Comparison of ENCODE assay signal across 10 cellular contexts in the genomic region with DNA sequence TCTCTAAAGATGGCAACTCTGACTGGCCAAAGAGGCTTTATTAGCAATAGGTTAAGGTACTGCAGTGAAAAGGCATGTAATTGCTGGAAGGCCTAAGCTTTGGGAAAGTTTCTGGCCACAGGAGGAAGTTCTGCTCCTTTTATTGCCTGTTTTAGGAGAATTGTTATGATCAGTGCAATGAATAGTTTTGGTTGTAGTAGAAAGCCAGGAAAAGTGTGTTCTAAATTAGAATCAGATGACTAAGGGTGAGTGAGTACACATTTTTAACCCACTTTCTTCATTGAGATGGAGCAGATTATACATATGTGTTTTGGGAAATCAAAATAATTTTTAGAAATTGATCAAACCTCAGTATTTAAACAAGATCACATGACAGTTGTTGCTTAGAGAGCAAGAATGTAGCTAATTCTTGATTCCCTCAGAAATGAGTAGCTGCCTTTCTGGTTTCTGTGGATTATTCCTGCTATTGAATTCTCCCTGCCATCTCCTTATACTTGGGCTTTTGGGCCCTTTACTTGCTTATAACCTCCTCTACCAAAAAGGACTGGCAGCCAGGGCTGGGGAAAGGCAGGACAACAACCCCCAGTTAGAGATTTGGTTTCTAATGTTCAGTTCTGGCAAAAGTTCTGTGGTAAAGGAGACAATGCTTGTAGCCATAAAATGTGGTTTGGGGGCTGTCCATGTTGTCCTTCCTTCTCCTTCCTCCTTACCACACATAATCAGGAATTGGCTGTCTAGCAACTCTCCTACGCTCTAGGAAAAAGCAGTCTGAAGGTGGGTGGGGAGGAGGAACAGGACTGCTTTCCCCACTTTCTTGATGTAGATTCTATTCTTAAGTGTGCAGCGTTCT.
DNase-seq lines count a peak whose midpoint lies in the region; ATAC-seq and TF ChIP-seq lines count a peak whose summit lies in the region.
"Had no signal": no experiment of that assay in that cellular context is flagged by ENCODE, and none has a peak within 500 bp of the region (broad histone marks: within the 10 kb centered on the region; RNA-seq: fewer than 3 reads in every experiment).

No MANE protein-coding gene starts in this region.

- H3K36me3 ChIP-seq in Panc1 (ENCODE audit: control insufficient read depth, insufficient read depth, low read length), result no peaks in the 10 kb centered on the region

- ATAC-seq in Panc1, result no peak; the same call in 1 of the 2 replicates
- ATAC-seq in HG03108 (IDR thresholded peaks at IDR 0.05; ENCODE audit: unreplicated experiment), result no peak

- TF ChIP-seq CTCF in Panc1 (IDR thresholded peaks at IDR 0.05) (no peak), fibroblast of mammary gland (conservative IDR thresholded peaks at IDR 0.05; ENCODE audit: control insufficient read depth, insufficient read depth, low read depth, low read length) (no peak)

- in situ Hi-C loops in Panc1 (cut with HindIII; ENCODE audit: low pct_unique_long_range_greater_than_20kb, low sequenced_read_pairs), result no loop called here

- no peaks in the 10 kb centered on the region; the same call in 1 of the 2 replicates for H3K9me3 ChIP-seq in Panc1 (ENCODE audit: control insufficient read depth, insufficient read depth, low read depth, low read length)

- no peaks in the 10 kb centered on the region for H3K27me3 ChIP-seq in Panc1 (ENCODE audit: control insufficient read depth, insufficient read depth, low read length)

- H3K4me1 ChIP-seq in Panc1 (ENCODE audit: control insufficient read depth, insufficient read depth, low read length), result no peaks in the 10 kb centered on the region

- no TSS peak for BruUV-seq in Panc1 (replicated peaks; lab: Mats Ljungman, UMichigan)

- H3K27ac ChIP-seq in Panc1 (ENCODE audit: low read length), result peak overlapping the region; percentile 19; the same call in 1 of the 2 replicates
- H3K27ac ChIP-seq in skin epidermis, result peak overlapping the region in 13 of 21 experiments; percentile 9 to 72 (median 42)
- H3K27ac ChIP-seq: VCaP had no signal

- POLR2A ChIA-PET in Panc1 (lab: Charles Lee), result interaction anchor here (0.6 kb wide), 1 partner anchor 381 kb away, joined by 6 read pairs; no protein-coding TSS in a partner anchor

- H3K4me3 ChIP-seq in Panc1 (ENCODE audit: low read depth in 2 of 2, low read length in 2 of 2), result no peak overlapping the region
- H3K4me3 ChIP-seq in fibroblast of mammary gland (ENCODE audit: control insufficient read depth, low read depth, low read length), result no peak overlapping the region
- H3K4me3 ChIP-seq in skin epidermis, result no peak overlapping the region

- CTCF ChIA-PET in Panc1 (lab: Charles Lee), result interaction anchor here (0.6 kb wide), 1 partner anchor 424 kb away, joined by 3 read pairs; no protein-coding TSS in a partner anchor

- intact Hi-C loops in Panc1 (cut with micrococcal nuclease; ENCODE audit: unreplicated experiment), result no loop called here

- DNase-seq in EL (peak; percentile 47), Panc1 (ENCODE audit: low read depth, low spot score) (no peak), fibroblast of mammary gland (ENCODE audit: low read depth) (peak; percentile 79), NCI-H345 (lab: John Stamatoyannopoulos, UW) (no peak), DMS 273 treated with DMSO at 0.1 percent for 48 hours (lab: John Stamatoyannopoulos, UW) (no peak)
- DNase-seq: NCI-H446 treated with DMSO at 0.1 percent for 48 hours, posterior cingulate gyrus had no signal

Comparison
In these comparisons a context has a peak if more than half of its experiments do, and no peak if none do; other contexts are left out.
1. DNase-seq: peak in EL (single experiment) and fibroblast of mammary gland (single experiment); none in Panc1 (single experiment), NCI-H345 (single experiment) and DMS 273 treated with DMSO at 0.1 percent for 48 hours (single experiment).